ENCODE assay signal across 1 cellular context in the genomic region with DNA sequence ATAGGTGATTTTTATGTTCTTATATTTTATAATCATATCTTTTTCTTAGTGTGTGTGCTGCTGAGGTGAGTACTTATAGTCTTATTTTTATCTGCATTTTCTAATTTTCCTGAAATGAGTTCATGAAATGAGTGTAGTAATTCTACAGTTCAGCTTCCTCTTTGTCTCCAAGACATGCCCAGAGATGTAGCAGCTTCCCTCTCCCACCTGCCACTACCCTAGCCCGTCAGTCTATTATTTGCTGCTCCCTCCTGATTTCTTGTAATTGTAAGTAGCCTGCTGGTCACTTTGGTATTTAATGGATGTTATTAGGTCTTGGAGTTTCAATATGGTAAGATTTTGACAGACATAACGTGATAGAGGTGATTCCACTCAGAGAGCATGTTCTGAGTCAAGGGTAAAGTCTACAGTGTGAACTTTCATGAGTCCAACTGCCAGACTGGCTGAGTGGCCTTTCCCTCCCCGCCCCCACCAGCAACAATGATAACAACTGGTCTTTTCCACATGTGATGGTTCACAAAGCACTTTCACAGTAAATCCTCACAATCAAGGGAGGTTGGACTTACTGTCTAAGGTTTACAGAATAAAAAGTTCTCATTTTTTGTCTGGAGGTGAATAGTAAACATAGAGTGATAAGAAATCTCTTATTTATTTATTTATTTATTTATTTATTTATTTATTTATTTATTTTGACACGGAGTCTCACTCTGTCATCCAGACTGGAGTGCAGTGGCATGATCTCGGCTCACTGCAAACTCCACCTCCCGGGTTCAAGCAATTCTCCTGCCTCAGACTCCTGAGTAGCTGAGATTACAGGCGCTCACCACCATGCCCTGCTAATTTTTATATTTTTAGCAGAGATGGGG.
TF ChIP-seq lines count a peak whose summit lies in the region.

No MANE protein-coding gene starts in this region.

TF ChIP-seq in GM12878, 131 proteins besides CTCF, POLR2A, EP300 and RAD21:
- TF ChIP-seq SKIL (IDR thresholded peaks at IDR 0.05; ENCODE audit: low read depth, poor library complexity, severe bottlenecking) = peak; percentile 41
- TF ChIP-seq, protein P1, sequence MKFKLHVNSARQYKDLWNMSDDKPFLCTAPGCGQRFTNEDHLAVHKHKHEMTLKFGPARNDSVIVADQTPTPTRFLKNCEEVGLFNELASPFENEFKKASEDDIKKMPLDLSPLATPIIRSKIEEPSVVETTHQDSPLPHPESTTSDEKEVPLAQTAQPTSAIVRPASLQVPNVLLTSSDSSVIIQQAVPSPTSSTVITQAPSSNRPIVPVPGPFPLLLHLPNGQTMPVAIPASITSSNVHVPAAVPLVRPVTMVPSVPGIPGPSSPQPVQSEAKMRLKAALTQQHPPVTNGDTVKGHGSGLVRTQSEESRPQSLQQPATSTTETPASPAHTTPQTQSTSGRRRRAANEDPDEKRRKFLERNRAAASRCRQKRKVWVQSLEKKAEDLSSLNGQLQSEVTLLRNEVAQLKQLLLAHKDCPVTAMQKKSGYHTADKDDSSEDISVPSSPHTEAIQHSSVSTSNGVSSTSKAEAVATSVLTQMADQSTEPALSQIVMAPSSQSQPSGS (IDR thresholded peaks at IDR 0.05; ENCODE audit: low read length) = no peak
TF ChIP-seq in GM12878: peak in this region for 1.
